In the genomic region with DNA sequence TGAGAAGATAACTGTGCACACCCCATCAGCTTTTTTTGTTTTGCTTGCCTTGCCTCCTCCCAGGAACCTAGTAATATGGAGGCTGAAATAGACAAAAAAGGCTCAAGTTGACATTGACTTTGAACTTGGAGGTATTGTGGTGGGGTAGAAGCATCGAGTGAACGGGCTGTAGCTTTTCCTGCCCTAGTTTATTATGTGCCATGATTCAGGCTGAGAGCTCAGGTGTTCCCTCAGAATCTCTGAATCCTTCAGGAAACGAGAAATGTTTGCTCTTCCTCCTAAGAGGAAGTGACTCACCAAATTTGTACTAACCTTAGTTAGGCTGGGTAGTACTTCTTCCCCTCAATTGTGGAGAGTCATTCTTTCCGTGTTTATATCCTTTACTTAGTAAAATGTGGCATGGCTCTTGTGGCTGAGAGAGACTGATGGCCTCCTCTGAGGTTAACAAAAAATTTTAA, we compare ENCODE assay signal across 8 cellular contexts.
A peak's percentile ranks its signal among the peaks of the same experiment; 100 is the strongest.
DNase-seq lines count a peak whose midpoint lies in the region; ATAC-seq and TF ChIP-seq lines count a peak whose summit lies in the region.

No MANE protein-coding gene starts in this region.

- H3K4me1 Mint-ChIP-seq in MCF 10A (ENCODE audit: insufficient read depth, unreplicated experiment) = peaks cover 28% of the 10 kb centered on the region
- peaks cover 42% of the 10 kb centered on the region for H3K4me1 Mint-ChIP-seq in mesothelial cell of epicardium

- H3K9me3 Mint-ChIP-seq in MCF 10A (ENCODE audit: unreplicated experiment) (no peaks in the 10 kb centered on the region), mesothelial cell of epicardium (no peaks in the 10 kb centered on the region)

- CTCF ChIA-PET in MCF 10A (lab: Yijun Ruan, JAX) = interaction anchor here (0.6 to 1.1 kb wide), 6 partner anchors 11 to 264 kb away, joined by 3 to 6 read pairs (median 3); no protein-coding TSS in a partner anchor

- TF ChIP-seq RAD21 in Ishikawa (IDR thresholded peaks at IDR 0.05; ENCODE audit: low read depth) = no peak

- H3K27ac Mint-ChIP-seq in MCF 10A (ENCODE audit: low read depth, unreplicated experiment) (peak overlapping the region; percentile 95), mesothelial cell of epicardium (peak overlapping the region; percentile 84)

- peak overlapping the region; percentile 44 for H3K4me3 Mint-ChIP-seq in MCF 10A (ENCODE audit: unreplicated experiment)
- H3K4me3 Mint-ChIP-seq in mesothelial cell of epicardium = no peak overlapping the region

- ATAC-seq in GM18861 (IDR thresholded peaks at IDR 0.05; ENCODE audit: unreplicated experiment) (peak; percentile 88), HG02852 (IDR thresholded peaks at IDR 0.05; ENCODE audit: unreplicated experiment) (no peak), HG03460 (IDR thresholded peaks at IDR 0.05; ENCODE audit: unreplicated experiment) (no peak), GM18502 (IDR thresholded peaks at IDR 0.05; ENCODE audit: poor library complexity, unreplicated experiment) (no peak)

- intact Hi-C loops in MCF 10A (cut with micrococcal nuclease) = loop anchor here (5.0 kb wide), 1 partner anchor 34 kb away; no protein-coding TSS in a partner anchor

- peak; percentile 10; the same call in 1 of the 2 replicates for TF ChIP-seq EP300 in Ishikawa (IDR thresholded peaks at IDR 0.05; ENCODE audit: borderline replicate concordance)

- DNase-seq in MCF 10A (ENCODE audit: unreplicated experiment) (peak; percentile 85), mesothelial cell of epicardium (ENCODE audit: low spot score in 2 of 2, unreplicated experiment in 2 of 2) (no peak), anterior cingulate cortex (lab: John Stamatoyannopoulos, UW) (no peak)

- TF ChIP-seq CTCF in MCF 10A (IDR thresholded peaks at IDR 0.05; ENCODE audit: unreplicated experiment) (no peak), mesothelial cell of epicardium (IDR thresholded peaks at IDR 0.05; ENCODE audit: unreplicated experiment) (no peak)

- POLR2A ChIA-PET in MCF 10A (lab: Yijun Ruan, JAX) = interaction anchor here (0.6 to 2.3 kb wide), 15 partner anchors 13 to 1237 kb away, joined by 3 to 23 read pairs (median 5); partner anchors contain the start of gene SASH1

- TSS peak; percentile 76 for BruUV-seq in MCF 10A (replicated peaks; lab: Mats Ljungman, UMichigan)

- H3K36me3 Mint-ChIP-seq in MCF 10A (ENCODE audit: insufficient read depth, unreplicated experiment) (no peaks in the 10 kb centered on the region), mesothelial cell of epicardium (no peaks in the 10 kb centered on the region)

- no peaks in the 10 kb centered on the region for H3K27me3 Mint-ChIP-seq in MCF 10A (ENCODE audit: insufficient read depth, unreplicated experiment)
- H3K27me3 Mint-ChIP-seq in mesothelial cell of epicardium (ENCODE audit: low read depth) = no peaks in the 10 kb centered on the region

TF ChIP-seq in Ishikawa, 13 proteins besides CTCF, POLR2A, EP300 and RAD21:
- TF ChIP-seq FOXM1 (IDR thresholded peaks at IDR 0.05; ENCODE audit: borderline replicate concordance, low read depth) = 0 out of 2 replicates have a peak, but pooled peaks have one; percentile 5
- no peak for TF ChIP-seq NFIC (IDR thresholded peaks at IDR 0.05)
- TF ChIP-seq TAF1 (IDR thresholded peaks at IDR 0.05; ENCODE audit: low read depth) = no peak
- TF ChIP-seq TEAD4 (IDR thresholded peaks at IDR 0.05) = no peak
- TF ChIP-seq, protein P1, sequence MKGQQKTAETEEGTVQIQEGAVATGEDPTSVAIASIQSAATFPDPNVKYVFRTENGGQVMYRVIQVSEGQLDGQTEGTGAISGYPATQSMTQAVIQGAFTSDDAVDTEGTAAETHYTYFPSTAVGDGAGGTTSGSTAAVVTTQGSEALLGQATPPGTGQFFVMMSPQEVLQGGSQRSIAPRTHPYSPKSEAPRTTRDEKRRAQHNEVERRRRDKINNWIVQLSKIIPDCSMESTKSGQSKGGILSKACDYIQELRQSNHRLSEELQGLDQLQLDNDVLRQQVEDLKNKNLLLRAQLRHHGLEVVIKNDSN (IDR thresholded peaks at IDR 0.05) = no peak
- 0 out of 2 replicates have a peak, but pooled peaks have one; percentile 33 for TF ChIP-seq TCF12 (IDR thresholded peaks at IDR 0.05; ENCODE audit: low read depth)
- no peak for TF ChIP-seq CREB1 (IDR thresholded peaks at IDR 0.05; ENCODE audit: low read depth)
- no peak for TF ChIP-seq CEBPB (IDR thresholded peaks at IDR 0.05)
- TF ChIP-seq EGR1 (IDR thresholded peaks at IDR 0.05) = no peak
- no peak for TF ChIP-seq MAX (IDR thresholded peaks at IDR 0.05)
- no peak for TF ChIP-seq ZBTB7A (IDR thresholded peaks at IDR 0.05; ENCODE audit: low read depth)
- TF ChIP-seq YY1 (IDR thresholded peaks at IDR 0.05; ENCODE audit: low read depth) = no peak
